12 cellular contexts compared by ENCODE assay signal in genomic region chr15:40743466-40743865, GRCh38. TPM values are rescaled to one million over a fixed set of nuclear protein-coding genes. Genes with fewer than 3 reads are reported as not detected.
DNase-seq lines count a peak whose midpoint lies in the region; ATAC-seq lines count a peak whose summit lies in the region.
"Had no signal": no experiment of that assay in that cellular context is flagged by ENCODE, and none has a peak within 500 bp of the region (broad histone marks: within the 10 kb centered on the region; RNA-seq: fewer than 3 reads in every experiment).

No MANE protein-coding gene starts in this region.

- in situ Hi-C loops in KBM-7 (cut with MboI; ENCODE audit: low pct_unique_long_range_greater_than_20kb, low sequenced_read_pairs), result no loop called here

- H3K4me3 Mint-ChIP-seq in activated CD4-positive, alpha-beta memory T cell treated with anti-CD3 and anti-CD28 coated beads, Interleukin-2, amount 10 ng/mL, durations not matched to agents 7 days and 5 days, result peak overlapping the region; percentile 53
- peak overlapping the region; percentile 76 to 86 (median 83) for H3K4me3 Mint-ChIP-seq in immature natural killer cell
- H3K4me3 Mint-ChIP-seq in stimulated activated naive CD8-positive, alpha-beta T cell treated with anti-CD3 and anti-CD28 coated beads, Interleukin-15, amount 100 ng/mL, for 72 hours, result peak overlapping the region in 1 of 2 donors; percentile 57

- DNase-seq in Right ventricle myocardium superior (no peak), right cardiac atrium (no peak), immature natural killer cell (no peak), KBM-7 (no peak), midbrain (lab: John Stamatoyannopoulos, UW) (no peak), H4 (ENCODE audit: low spot score) (no peak)
- peak; percentile 36 for DNase-seq in activated CD4-positive, alpha-beta memory T cell treated with anti-CD3 and anti-CD28 coated beads, Interleukin-2, amount 10 ng/mL, durations not matched to agents 7 days and 5 days
- DNase-seq in stimulated activated naive CD8-positive, alpha-beta T cell treated with anti-CD3 and anti-CD28 coated beads, Interleukin-15, amount 100 ng/mL, for 72 hours, result no peak
- DNase-seq: dermis blood vessel endothelial cell, H7, NCI-H1048, NCI-H2227 treated with DMSO at 0.1 percent for 48 hours had no signal

- no peaks in the 10 kb centered on the region for H3K27me3 ChIP-seq in right cardiac atrium (ENCODE audit: control insufficient read depth, insufficient read depth)

- H3K27ac ChIP-seq in right cardiac atrium (ENCODE audit: low read length), result no peak overlapping the region

- peak overlapping the region; percentile 95 for H3K27ac Mint-ChIP-seq in activated CD4-positive, alpha-beta memory T cell treated with anti-CD3 and anti-CD28 coated beads, Interleukin-2, amount 10 ng/mL, durations not matched to agents 7 days and 5 days
- H3K27ac Mint-ChIP-seq in immature natural killer cell, result peak overlapping the region; percentile 96 to 99 (median 98)
- H3K27ac Mint-ChIP-seq in stimulated activated naive CD8-positive, alpha-beta T cell treated with anti-CD3 and anti-CD28 coated beads, Interleukin-15, amount 100 ng/mL, for 72 hours, result peak overlapping the region in 1 of 2 donors; percentile 46

- H3K9me3 Mint-ChIP-seq in activated CD4-positive, alpha-beta memory T cell treated with anti-CD3 and anti-CD28 coated beads, Interleukin-2, amount 10 ng/mL, durations not matched to agents 7 days and 5 days, result no peaks in the 10 kb centered on the region
- H3K9me3 Mint-ChIP-seq in immature natural killer cell, result no peaks in the 10 kb centered on the region
- H3K9me3 Mint-ChIP-seq in stimulated activated naive CD8-positive, alpha-beta T cell treated with anti-CD3 and anti-CD28 coated beads, Interleukin-15, amount 100 ng/mL, for 72 hours, result no peaks in the 10 kb centered on the region

- peak; percentile 38 for ATAC-seq in Right ventricle myocardium superior (ENCODE audit: poor library complexity)
- no peak for ATAC-seq in right cardiac atrium
- ATAC-seq in stimulated activated naive CD8-positive, alpha-beta T cell treated with anti-CD3 and anti-CD28 coated beads, Interleukin-15, amount 100 ng/mL, for 72 hours, result peak; percentile 63

- H3K4me3 ChIP-seq in right cardiac atrium (ENCODE audit: low read length), result no peak overlapping the region

- peaks cover 48% of the 10 kb centered on the region for H3K4me1 Mint-ChIP-seq in activated CD4-positive, alpha-beta memory T cell treated with anti-CD3 and anti-CD28 coated beads, Interleukin-2, amount 10 ng/mL, durations not matched to agents 7 days and 5 days
- H3K4me1 Mint-ChIP-seq in immature natural killer cell, result peaks cover 66 to 69% of the 10 kb centered on the region in 2 donors
- peaks cover 41% of the 10 kb centered on the region for H3K4me1 Mint-ChIP-seq in stimulated activated naive CD8-positive, alpha-beta T cell treated with anti-CD3 and anti-CD28 coated beads, Interleukin-15, amount 100 ng/mL, for 72 hours

- no peaks in the 10 kb centered on the region for H3K27me3 Mint-ChIP-seq in activated CD4-positive, alpha-beta memory T cell treated with anti-CD3 and anti-CD28 coated beads, Interleukin-2, amount 10 ng/mL, durations not matched to agents 7 days and 5 days
- H3K27me3 Mint-ChIP-seq in immature natural killer cell (ENCODE audit: low read depth in 3 of 3), result peaks cover 7 to 14% (median 10%) of the 10 kb centered on the region in 3 donors
- H3K27me3 Mint-ChIP-seq in stimulated activated naive CD8-positive, alpha-beta T cell treated with anti-CD3 and anti-CD28 coated beads, Interleukin-15, amount 100 ng/mL, for 72 hours, result no peaks in the 10 kb centered on the region

- peaks cover 2% of the 10 kb centered on the region for H3K4me1 ChIP-seq in right cardiac atrium (ENCODE audit: control insufficient read depth, insufficient read depth, low read length)

- CTCF ChIA-PET in activated CD4-positive, alpha-beta memory T cell treated with anti-CD3 and anti-CD28 coated beads, Interleukin-2, amount 10 ng/mL, durations not matched to agents 7 days and 5 days (lab: Charles Lee), result interaction anchor here (0.6 to 3.6 kb wide), 18 partner anchors 8 to 404 kb away, joined by 3 to 44 read pairs (median 6); partner anchors contain the start of genes GCHFR, RAD51, RMDN3 and VPS18

- peaks cover 55% of the 10 kb centered on the region for H3K36me3 Mint-ChIP-seq in activated CD4-positive, alpha-beta memory T cell treated with anti-CD3 and anti-CD28 coated beads, Interleukin-2, amount 10 ng/mL, durations not matched to agents 7 days and 5 days (ENCODE audit: low read depth)
- H3K36me3 Mint-ChIP-seq in immature natural killer cell, result peaks cover 0 to 44% (median 27%) of the 10 kb centered on the region in 3 donors

- POLR2A ChIA-PET in activated CD4-positive, alpha-beta memory T cell treated with anti-CD3 and anti-CD28 coated beads, Interleukin-2, amount 10 ng/mL, durations not matched to agents 7 days and 5 days (lab: Charles Lee), result interaction anchor here (0.8 to 5.2 kb wide), 18 partner anchors 8 to 1229 kb away, joined by 3 to 51 read pairs (median 5); partner anchors contain the start of genes BAHD1, EHD4, GCHFR and NUSAP1

- no peaks in the 10 kb centered on the region for H3K9me3 ChIP-seq in right cardiac atrium (ENCODE audit: control insufficient read depth, low read length)

- intact Hi-C loops in Right ventricle myocardium superior (cut with DNase I), result no loop called here
- intact Hi-C loops in right cardiac atrium (cut with DNase I), result no loop called here

- 46% methylated on average over 2 of the region's 2 CpGs for WGBS in right cardiac atrium

RNA-seq across cellular contexts. Expression of gene RMDN3, which starts 11.6 kb away (rescaled TPM):
- total RNA-seq in Right ventricle myocardium superior, result 17.3 TPM
- total RNA-seq in right cardiac atrium, result 10 to 100 TPM; 15.4 to 21.0 (median 18.0) TPM
- polyA plus RNA-seq in right cardiac atrium, result 17.6 TPM
- total RNA-seq in activated CD4-positive, alpha-beta memory T cell treated with anti-CD3 and anti-CD28 coated beads, Interleukin-2, amount 10 ng/mL, durations not matched to agents 7 days and 5 days, result 10 to 100 TPM; 28.4 to 30.5 TPM
- polyA plus RNA-seq in immature natural killer cell, result 100 to 1,000 TPM in 2 of 3 donors, 10 to 100 TPM in 1; 44.6 to 118 (median 110) TPM
- 10.1 and 10.4 TPM in 2 replicates for total RNA-seq in H4 (2014; rRNA removed; shearing (Covaris generic))

RNA-seq across cellular contexts. Expression of gene GCHFR, which starts 20.4 kb away (rescaled TPM):
- total RNA-seq in Right ventricle myocardium superior (6.5 TPM), right cardiac atrium (10 to 100 TPM in 1 of 4 donors, 1 to 10 TPM in 3; 6.1 to 11.5 (median 7.6) TPM)
- polyA plus RNA-seq in right cardiac atrium (14.9 TPM), immature natural killer cell (100 to 1,000 TPM; 183 to 303 (median 230) TPM)
- total RNA-seq in activated CD4-positive, alpha-beta memory T cell treated with anti-CD3 and anti-CD28 coated beads, Interleukin-2, amount 10 ng/mL, durations not matched to agents 7 days and 5 days, result 10 to 100 TPM; 39.4 to 39.6 TPM
- total RNA-seq in H4 (2014; rRNA removed; shearing (Covaris generic)), result 43.2 and 49.0 TPM in 2 replicates

RNA-seq across cellular contexts. Expression of gene C15orf62, which starts 26.3 kb away (rescaled TPM):
- total RNA-seq in Right ventricle myocardium superior (0.16 TPM), right cardiac atrium (under 1 TPM; 0.17 to 0.41 (median 0.31) TPM)
- polyA plus RNA-seq in right cardiac atrium (0.25 TPM), immature natural killer cell (under 1 TPM in 2 of 3 donors, not detected in 1; 0.08 to 0.12 TPM)
- total RNA-seq in activated CD4-positive, alpha-beta memory T cell treated with anti-CD3 and anti-CD28 coated beads, Interleukin-2, amount 10 ng/mL, durations not matched to agents 7 days and 5 days, result 1 to 10 TPM; 1.1 to 1.2 TPM
- 0.45 TPM in 1 of 2 replicates, not detected in the other for total RNA-seq in H4 (2014; rRNA removed; shearing (Covaris generic))

RNA-seq across cellular contexts. Expression of gene RAD51, which starts 48.5 kb away (rescaled TPM):
- total RNA-seq in Right ventricle myocardium superior (0.43 TPM), right cardiac atrium (1 to 10 TPM in 2 of 4 donors, under 1 TPM in 2; 0.20 to 1.4 (median 0.81) TPM)
- polyA plus RNA-seq in right cardiac atrium (0.25 TPM), immature natural killer cell (1 to 10 TPM; 2.6 to 7.5 (median 4.7) TPM)
- 10 to 100 TPM; 50.9 to 60.4 TPM for total RNA-seq in activated CD4-positive, alpha-beta memory T cell treated with anti-CD3 and anti-CD28 coated beads, Interleukin-2, amount 10 ng/mL, durations not matched to agents 7 days and 5 days
- 8.5 and 13.5 TPM in 2 replicates for total RNA-seq in H4 (2014; rRNA removed; shearing (Covaris generic))

Comparison
In these comparisons a context has a peak if more than half of its experiments do, and no peak if none do; other contexts are left out.
1. ATAC-seq: peak in Right ventricle myocardium superior (single experiment) and stimulated activated naive CD8-positive, alpha-beta T cell treated with anti-CD3 and anti-CD28 coated beads, Interleukin-15, amount 100 ng/mL, for 72 hours (single experiment); none in right cardiac atrium (0 of 2).